11 cellular contexts compared by ENCODE assay signal in the genomic region with DNA sequence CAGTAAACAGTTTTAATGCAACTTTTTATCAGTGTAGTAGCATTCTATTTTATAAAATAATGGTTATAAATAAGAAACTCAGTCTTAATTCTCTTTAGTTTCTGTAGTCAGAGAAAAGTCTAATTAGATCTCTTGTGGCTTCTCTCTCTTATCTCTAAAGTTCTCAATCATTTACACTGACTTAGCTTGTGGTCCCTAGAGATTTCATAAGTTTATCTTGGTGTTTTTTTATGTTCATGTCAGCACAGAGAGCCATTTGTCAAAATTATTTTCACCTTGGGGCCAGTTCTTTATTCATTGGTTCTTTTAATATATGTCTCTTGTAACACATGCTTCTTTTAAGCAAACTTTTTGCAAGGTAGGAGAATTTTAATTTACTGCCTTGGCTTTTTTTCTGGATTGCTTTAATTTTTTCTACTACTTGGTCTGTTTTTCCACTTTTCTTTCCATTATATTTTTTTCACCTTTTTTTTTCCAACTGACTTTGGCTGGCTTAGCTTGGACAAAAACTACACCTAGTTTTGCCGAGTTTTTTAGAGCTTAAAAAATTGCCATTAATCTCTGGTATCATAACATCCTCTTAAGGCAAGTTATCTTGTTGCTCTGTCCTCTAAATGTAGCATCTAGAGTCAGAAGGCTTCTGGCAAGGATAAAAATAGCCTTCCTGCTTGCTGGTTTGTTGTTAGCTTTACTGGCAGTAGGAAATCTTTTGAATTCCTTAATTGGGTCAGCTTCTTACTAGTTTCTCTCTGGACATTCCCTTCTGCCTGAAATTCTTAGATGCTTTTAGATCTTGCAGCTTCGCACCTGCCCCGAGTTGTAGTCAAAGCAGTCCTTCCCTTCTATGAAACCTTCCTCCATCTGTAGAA. TPM values are rescaled to one million over a fixed set of nuclear protein-coding genes. Genes with fewer than 3 reads are reported as not detected.
DNase-seq lines count a peak whose midpoint lies in the region; ATAC-seq and TF ChIP-seq lines count a peak whose summit lies in the region.
"Had no signal": no experiment of that assay in that cellular context is flagged by ENCODE, and none has a peak within 500 bp of the region (broad histone marks: within the 10 kb centered on the region; RNA-seq: fewer than 3 reads in every experiment).

No MANE protein-coding gene starts in this region.

- peaks cover 7% of the 10 kb centered on the region for H3K4me1 Mint-ChIP-seq in activated T-helper 17 cell treated with anti-CD3 and anti-CD28 coated beads, Interleukin-2, amount 50 U/mL, for 72 hours

- no peak overlapping the region for H3K4me3 Mint-ChIP-seq in activated T-helper 17 cell treated with anti-CD3 and anti-CD28 coated beads, Interleukin-2, amount 50 U/mL, for 72 hours

- no peaks in the 10 kb centered on the region for H3K36me3 Mint-ChIP-seq in activated T-helper 17 cell treated with anti-CD3 and anti-CD28 coated beads, Interleukin-2, amount 50 U/mL, for 72 hours (ENCODE audit: low read depth)

- H3K4me3 ChIP-seq in fibroblast of villous mesenchyme (ENCODE audit: low read depth, low read length) = no peak overlapping the region

- peak; percentile 8 for DNase-seq in AG08396 (ENCODE audit: low spot score)
- peak; percentile 60 for DNase-seq in fibroblast of villous mesenchyme (ENCODE audit: low read depth)
- DNase-seq in non-pigmented ciliary epithelial cell (ENCODE audit: low read depth) = peak; percentile 28
- DNase-seq in GM10266 (ENCODE audit: extremely low spot score) = no peak
- no peak for DNase-seq in NCI-H2171 (lab: John Stamatoyannopoulos, UW)
- DNase-seq: mammary epithelial cell, NCI-H69, T-helper 9 cell had no signal

- no peak for TF ChIP-seq CTCF in fibroblast of villous mesenchyme (IDR thresholded peaks at IDR 0.05; ENCODE audit: insufficient read depth, low read depth, low read length)
- TF ChIP-seq CTCF in GM10266 (IDR thresholded peaks at IDR 0.05; ENCODE audit: control insufficient read depth, insufficient read depth, low read depth, missing control alignments) = no peak

- H3K9me3 Mint-ChIP-seq in activated T-helper 17 cell treated with anti-CD3 and anti-CD28 coated beads, Interleukin-2, amount 50 U/mL, for 72 hours = no peaks in the 10 kb centered on the region

- no peak overlapping the region for H3K27ac Mint-ChIP-seq in activated T-helper 17 cell treated with anti-CD3 and anti-CD28 coated beads, Interleukin-2, amount 50 U/mL, for 72 hours

- ATAC-seq in SK-N-SH treated with all-trans-retinoic acid at 6 μM for 48 hours (peak; percentile 64), GM18520 (IDR thresholded peaks at IDR 0.05; ENCODE audit: unreplicated experiment) (no peak)
- no peak for ATAC-seq in activated T-helper 17 cell treated with anti-CD3 and anti-CD28 coated beads, Interleukin-2, amount 50 U/mL, for 72 hours (replicated peaks)

- H3K27me3 Mint-ChIP-seq in activated T-helper 17 cell treated with anti-CD3 and anti-CD28 coated beads, Interleukin-2, amount 50 U/mL, for 72 hours = no peaks in the 10 kb centered on the region

TF ChIP-seq in SK-N-SH treated with all-trans-retinoic acid at 6 μM for 48 hours, 23 proteins besides CTCF, POLR2A, EP300 and RAD21:
- TF ChIP-seq ESRRG (CRISPR knock-in tag; IDR thresholded peaks at IDR 0.05) (no peak), ISL1 (CRISPR knock-in tag; IDR thresholded peaks at IDR 0.05) (0 out of 2 replicates have a peak, but pooled peaks have one; percentile 8)

RNA-seq across cellular contexts. Expression of a gene that starts 35.3 kb away (rescaled TPM):
- total RNA-seq in fibroblast of villous mesenchyme = 33.8 and 38.4 TPM in 2 replicates
- 10 to 100 TPM; 13.3 to 15.6 TPM for total RNA-seq in activated T-helper 17 cell treated with anti-CD3 and anti-CD28 coated beads, Interleukin-2, amount 50 U/mL, for 72 hours

Comparison
In these comparisons a context has a peak if more than half of its experiments do, and no peak if none do; other contexts are left out.
1. DNase-seq: peak in AG08396 (single experiment), fibroblast of villous mesenchyme (single experiment) and non-pigmented ciliary epithelial cell (single experiment); none in GM10266 (single experiment) and NCI-H2171 (single experiment).